ENCODE assay signal across 19 cellular contexts in genomic region chr12:109550310-109550680, GRCh38.
"Had no signal": no experiment of that assay in that cellular context is flagged by ENCODE, and none has a peak within 500 bp of the region (broad histone marks: within the 10 kb centered on the region; RNA-seq: fewer than 3 reads in every experiment).

No MANE protein-coding gene starts in this region.

- DNase-seq: KBM-7; MV-4-11; NCI-H1048; NCI-H1105; NCI-H1436 treated with DMSO at 0.1 percent for 48 hours; NCI-H187; NCI-H2029; NCI-H2081 treated with DMSO at 0.1 percent for 48 hours; NCI-H2171; NCI-H226; NCI-H510A; NCI-H526; NK-92 treated with Interleukin-12 subunit alpha and Interleukin-12 subunit beta, amount 100 ng/mL, for 24 hours; PC-3; SK-N-SH; SW 1271 had no signal

- ATAC-seq: Panc1, PC-3 had no signal

- H3K9ac ChIP-seq: SK-N-SH had no signal

- H3K4me2 ChIP-seq: SK-N-SH had no signal

- H3K9me3 ChIP-seq: SK-N-SH had no signal

- H3K27ac ChIP-seq: HL-60 had no signal

- FAIRE-seq: HTR-8/SVneo had no signal
